In genomic region chr14:21097616-21098133, GRCh38 we compare ENCODE assay signal across 8 cellular contexts.
DNase-seq lines count a peak whose midpoint lies in the region; ATAC-seq lines count a peak whose summit lies in the region.

No MANE protein-coding gene starts in this region.

- DNase-seq in NCI-H1436 (lab: John Stamatoyannopoulos, UW): peak; percentile 31
- DNase-seq in NCI-H1436 treated with DMSO at 0.1 percent for 48 hours (lab: John Stamatoyannopoulos, UW): no peak
- peak; percentile 15 for DNase-seq in activated T-helper 9 cell treated with anti-CD3 and anti-CD28 coated beads, Interleukin-2, amount 50 U/mL, for 16 hours (ENCODE audit: low read depth)
- no peak for DNase-seq in DMS153 (lab: John Stamatoyannopoulos, UW)
- DNase-seq in AML-193 (lab: John Stamatoyannopoulos, UW): no peak

- peaks cover 28% of the 10 kb centered on the region for H3K4me1 Mint-ChIP-seq in stimulated activated naive CD8-positive, alpha-beta T cell treated with anti-CD3 and anti-CD28 coated beads, Interleukin-15, Interleukin-2, amounts not matched to agents 100 ng/mL and 50 ng/mL, for 24 hours (ENCODE audit: low read depth)

- H3K27ac Mint-ChIP-seq in stimulated activated naive CD8-positive, alpha-beta T cell treated with anti-CD3 and anti-CD28 coated beads, Interleukin-15, Interleukin-2, amounts not matched to agents 100 ng/mL and 50 ng/mL, for 24 hours: no peak overlapping the region

- ATAC-seq in HG03442 (IDR thresholded peaks at IDR 0.05; ENCODE audit: unreplicated experiment): no peak

- no peaks in the 10 kb centered on the region for H3K9me3 Mint-ChIP-seq in stimulated activated naive CD8-positive, alpha-beta T cell treated with anti-CD3 and anti-CD28 coated beads, Interleukin-15, Interleukin-2, amounts not matched to agents 100 ng/mL and 50 ng/mL, for 24 hours

- H3K9ac ChIP-seq in iPS-15b (ENCODE audit: low read depth, low read length): peak overlapping the region; percentile 13

- peak overlapping the region; percentile 55 for H3K4me3 Mint-ChIP-seq in stimulated activated naive CD8-positive, alpha-beta T cell treated with anti-CD3 and anti-CD28 coated beads, Interleukin-15, Interleukin-2, amounts not matched to agents 100 ng/mL and 50 ng/mL, for 24 hours

- no peaks in the 10 kb centered on the region for H3K27me3 ChIP-seq in iPS-15b (ENCODE audit: control insufficient read depth, insufficient read depth, low read length)

- H3K36me3 ChIP-seq in iPS-15b (ENCODE audit: control insufficient read depth, insufficient read depth, low read length): peaks cover under 1% of the 10 kb centered on the region

- H3K4me3 ChIP-seq in iPS-15b (ENCODE audit: low read depth, low read length): peak overlapping the region; percentile 68

- no peaks in the 10 kb centered on the region for H3K9me3 ChIP-seq in iPS-15b (ENCODE audit: control insufficient read depth, insufficient read depth, low read length)

- H3K27me3 Mint-ChIP-seq in stimulated activated naive CD8-positive, alpha-beta T cell treated with anti-CD3 and anti-CD28 coated beads, Interleukin-15, Interleukin-2, amounts not matched to agents 100 ng/mL and 50 ng/mL, for 24 hours: peaks cover 9% of the 10 kb centered on the region

- H3K36me3 Mint-ChIP-seq in stimulated activated naive CD8-positive, alpha-beta T cell treated with anti-CD3 and anti-CD28 coated beads, Interleukin-15, Interleukin-2, amounts not matched to agents 100 ng/mL and 50 ng/mL, for 24 hours (ENCODE audit: low read depth): no peaks in the 10 kb centered on the region

- peaks cover 52% of the 10 kb centered on the region for H3K4me1 ChIP-seq in iPS-15b (ENCODE audit: control insufficient read depth, insufficient read depth, low read length)

Comparison
In these comparisons a context has a peak if more than half of its experiments do, and no peak if none do; other contexts are left out.
1. DNase-seq: peak in NCI-H1436 (single experiment) and activated T-helper 9 cell treated with anti-CD3 and anti-CD28 coated beads, Interleukin-2, amount 50 U/mL, for 16 hours (single experiment); none in NCI-H1436 treated with DMSO at 0.1 percent for 48 hours (single experiment), DMS153 (single experiment) and AML-193 (0 of 2).